In genomic region chr2:173631123-173631450, GRCh38 we compare ENCODE assay signal across 1 cellular context.
TF ChIP-seq lines count a peak whose summit lies in the region.

No MANE protein-coding gene starts in this region.

TF ChIP-seq in HepG2, 621 proteins besides CTCF, POLR2A, EP300 and RAD21 (continued from another document):
- TF ChIP-seq ZNF512 (CRISPR knock-in tag; IDR thresholded peaks at IDR 0.05) = no peak
- TF ChIP-seq KIAA2018 (CRISPR knock-in tag; IDR thresholded peaks at IDR 0.05; ENCODE audit: borderline replicate concordance) = no peak
- no peak for TF ChIP-seq XBP1 (CRISPR knock-in tag; IDR thresholded peaks at IDR 0.05)
- no peak for TF ChIP-seq CBX5 (CRISPR knock-in tag; IDR thresholded peaks at IDR 0.05; ENCODE audit: borderline replicate concordance)
- TF ChIP-seq ZFP91 (CRISPR knock-in tag; IDR thresholded peaks at IDR 0.05; ENCODE audit: borderline replicate concordance) = no peak
- TF ChIP-seq SATB2 (CRISPR knock-in tag; IDR thresholded peaks at IDR 0.05) = no peak
- TF ChIP-seq ZNF33B (CRISPR knock-in tag; IDR thresholded peaks at IDR 0.05) = no peak
- TF ChIP-seq DR1 (CRISPR knock-in tag; IDR thresholded peaks at IDR 0.05) = no peak
- TF ChIP-seq E2F1 (CRISPR knock-in tag; IDR thresholded peaks at IDR 0.05) = no peak
- TF ChIP-seq ZNF550 (CRISPR knock-in tag; IDR thresholded peaks at IDR 0.05; ENCODE audit: borderline replicate concordance) = no peak
- TF ChIP-seq ZNF567 (CRISPR knock-in tag; IDR thresholded peaks at IDR 0.05; ENCODE audit: borderline replicate concordance) = no peak
